ENCODE assay signal across 11 cellular contexts in genomic region chr7:105782391-105783063, GRCh38.
DNase-seq lines count a peak whose midpoint lies in the region; ATAC-seq, FAIRE-seq and TF ChIP-seq lines count a peak whose summit lies in the region.
"Had no signal": no experiment of that assay in that cellular context is flagged by ENCODE, and none has a peak within 500 bp of the region (broad histone marks: within the 10 kb centered on the region; RNA-seq: fewer than 3 reads in every experiment).

No MANE protein-coding gene starts in this region.

- ATAC-seq in GM19023 (IDR thresholded peaks at IDR 0.05; ENCODE audit: unreplicated experiment): no peak

- H3K4me3 Mint-ChIP-seq in astrocyte (ENCODE audit: unreplicated experiment): peak overlapping the region; percentile 22
- no peak overlapping the region for H3K4me3 Mint-ChIP-seq in osteocyte (ENCODE audit: unreplicated experiment)
- H3K4me3 Mint-ChIP-seq: mesothelial cell of epicardium had no signal

- H3K4me3 ChIP-seq in astrocyte (ENCODE audit: insufficient read depth, low read depth, low read length) (no peak overlapping the region), coronary artery (no peak overlapping the region)

- peak; percentile 67 for DNase-seq in AG08396 (ENCODE audit: low spot score)
- DNase-seq in HS-5 (ENCODE audit: low read depth): peak; percentile 41
- DNase-seq in astrocyte (ENCODE audit: low read depth): peak; percentile 89
- DNase-seq in osteocyte (ENCODE audit: extremely low spot score, unreplicated experiment): no peak
- DNase-seq in coronary artery (ENCODE audit: low spot score): no peak
- DNase-seq in NCI-H345 (lab: John Stamatoyannopoulos, UW): no peak
- no peak for DNase-seq in LoVo (ENCODE audit: low spot score)
- DNase-seq: NCI-H146 had no signal

- H3K27me3 Mint-ChIP-seq in astrocyte (ENCODE audit: low read depth, unreplicated experiment) (no peaks in the 10 kb centered on the region), osteocyte (ENCODE audit: unreplicated experiment) (no peaks in the 10 kb centered on the region)

- TF ChIP-seq CTCF in astrocyte (IDR thresholded peaks at IDR 0.05; ENCODE audit: insufficient read depth, low read depth, low read length): no peak
- no peak for TF ChIP-seq CTCF in osteocyte (IDR thresholded peaks at IDR 0.05)
- no peak for TF ChIP-seq CTCF in coronary artery (IDR thresholded peaks at IDR 0.05)

- H3K4me1 Mint-ChIP-seq in astrocyte (ENCODE audit: low read depth, unreplicated experiment) (peaks cover 12% of the 10 kb centered on the region), osteocyte (ENCODE audit: unreplicated experiment) (peaks cover 29% of the 10 kb centered on the region)
- H3K4me1 Mint-ChIP-seq: mesothelial cell of epicardium had no signal

- peak overlapping the region; percentile 26 for H2AFZ ChIP-seq in astrocyte (ENCODE audit: low read depth, low read length)

- peak; percentile 96 for FAIRE-seq in astrocyte (lab: Jason Lieb, UNC)
- FAIRE-seq: GM19239 had no signal

- H3K79me2 ChIP-seq in astrocyte (ENCODE audit: insufficient read depth, low read length): no peaks in the 10 kb centered on the region

- H3K27ac ChIP-seq in astrocyte (ENCODE audit: low read depth, low read length): peak overlapping the region; percentile 84
- H3K27ac ChIP-seq in coronary artery: no peak overlapping the region

- H3K9ac ChIP-seq in astrocyte (ENCODE audit: low read length): peak overlapping the region; percentile 62

- H3K27me3 ChIP-seq in astrocyte (ENCODE audit: insufficient read depth, low read length): no peaks in the 10 kb centered on the region

- H3K9me3 ChIP-seq in astrocyte (ENCODE audit: insufficient read depth, low read depth, low read length): no peaks in the 10 kb centered on the region

- H3K4me2 ChIP-seq in astrocyte (ENCODE audit: low read length): peak overlapping the region; percentile 68

- H3K36me3 Mint-ChIP-seq in astrocyte (ENCODE audit: low read depth, unreplicated experiment) (peaks cover 16% of the 10 kb centered on the region), osteocyte (ENCODE audit: unreplicated experiment) (peaks cover 11% of the 10 kb centered on the region)

- H4K20me1 ChIP-seq in astrocyte (ENCODE audit: insufficient read depth, low read length): peaks cover 6% of the 10 kb centered on the region

- no peaks in the 10 kb centered on the region for H3K36me3 ChIP-seq in astrocyte (ENCODE audit: insufficient read depth, low read length)

- peaks cover 17% of the 10 kb centered on the region for H3K4me1 ChIP-seq in astrocyte (ENCODE audit: insufficient read depth, low read length)

- H3K9me3 Mint-ChIP-seq in astrocyte (ENCODE audit: unreplicated experiment): no peaks in the 10 kb centered on the region
- H3K9me3 Mint-ChIP-seq in osteocyte (ENCODE audit: unreplicated experiment): no peaks in the 10 kb centered on the region
- H3K9me3 Mint-ChIP-seq: mesothelial cell of epicardium had no signal

- H3K27ac Mint-ChIP-seq in astrocyte (ENCODE audit: unreplicated experiment): peak overlapping the region; percentile 59
- H3K27ac Mint-ChIP-seq in osteocyte (ENCODE audit: unreplicated experiment): peak overlapping the region; percentile 41
- H3K27ac Mint-ChIP-seq: mesothelial cell of epicardium had no signal

Comparison
In these comparisons a context has a peak if more than half of its experiments do, and no peak if none do; other contexts are left out.
1. DNase-seq: peak in AG08396 (single experiment), HS-5 (single experiment) and astrocyte (single experiment); none in osteocyte (single experiment), coronary artery (single experiment), NCI-H345 (single experiment) and LoVo (single experiment).